In the genomic region with DNA sequence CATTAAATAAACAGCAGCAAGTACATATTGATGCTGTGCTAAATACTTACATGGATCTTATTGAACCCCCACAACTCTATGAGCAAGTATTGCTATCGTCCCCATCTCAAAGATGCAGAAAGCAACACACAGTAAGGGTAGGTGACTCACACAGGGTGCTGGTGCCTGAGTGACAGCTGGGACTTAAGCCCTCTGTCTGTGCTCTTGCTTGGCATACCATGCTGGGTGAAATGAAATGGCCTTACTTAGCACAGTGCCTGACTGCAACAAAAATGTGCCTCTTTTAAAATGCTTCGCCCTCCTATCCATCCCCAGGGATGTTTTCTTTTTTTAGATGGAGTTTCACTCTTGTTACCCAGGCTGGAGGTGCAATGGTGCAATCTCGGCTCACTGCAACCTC, we compare ENCODE assay signal across 2 cellular contexts.
TF ChIP-seq lines count a peak whose summit lies in the region.

No MANE protein-coding gene starts in this region.

TF ChIP-seq in A549, 52 proteins besides CTCF, POLR2A, EP300 and RAD21:
- TF ChIP-seq TP53 (CRISPR knock-in tag; IDR thresholded peaks at IDR 0.05): no peak
- TF ChIP-seq HDAC2 (IDR thresholded peaks at IDR 0.05): no peak
- no peak for TF ChIP-seq PHF8 (IDR thresholded peaks at IDR 0.05; ENCODE audit: borderline replicate concordance, low read depth)
- TF ChIP-seq GATA3 (IDR thresholded peaks at IDR 0.05; ENCODE audit: borderline replicate concordance): no peak
- TF ChIP-seq FOSL2 (IDR thresholded peaks at IDR 0.05): no peak
- TF ChIP-seq FOSL2 (CRISPR knock-in tag; IDR thresholded peaks at IDR 0.05): no peak
- no peak for TF ChIP-seq KDM5A (IDR thresholded peaks at IDR 0.05)
- no peak for TF ChIP-seq ZFP36 (IDR thresholded peaks at IDR 0.05; ENCODE audit: borderline replicate concordance, partially characterized antibody)
- no peak for TF ChIP-seq HOXB5 (CRISPR knock-in tag; IDR thresholded peaks at IDR 0.05)
- TF ChIP-seq, protein P1, sequence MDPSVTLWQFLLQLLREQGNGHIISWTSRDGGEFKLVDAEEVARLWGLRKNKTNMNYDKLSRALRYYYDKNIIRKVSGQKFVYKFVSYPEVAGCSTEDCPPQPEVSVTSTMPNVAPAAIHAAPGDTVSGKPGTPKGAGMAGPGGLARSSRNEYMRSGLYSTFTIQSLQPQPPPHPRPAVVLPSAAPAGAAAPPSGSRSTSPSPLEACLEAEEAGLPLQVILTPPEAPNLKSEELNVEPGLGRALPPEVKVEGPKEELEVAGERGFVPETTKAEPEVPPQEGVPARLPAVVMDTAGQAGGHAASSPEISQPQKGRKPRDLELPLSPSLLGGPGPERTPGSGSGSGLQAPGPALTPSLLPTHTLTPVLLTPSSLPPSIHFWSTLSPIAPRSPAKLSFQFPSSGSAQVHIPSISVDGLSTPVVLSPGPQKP (IDR thresholded peaks at IDR 0.05; ENCODE audit: low read depth, low read length): no peak
- TF ChIP-seq CBX8 (IDR thresholded peaks at IDR 0.05): no peak
- no peak for TF ChIP-seq NR3C1 (IDR thresholded peaks at IDR 0.05)
- TF ChIP-seq, protein P2, sequence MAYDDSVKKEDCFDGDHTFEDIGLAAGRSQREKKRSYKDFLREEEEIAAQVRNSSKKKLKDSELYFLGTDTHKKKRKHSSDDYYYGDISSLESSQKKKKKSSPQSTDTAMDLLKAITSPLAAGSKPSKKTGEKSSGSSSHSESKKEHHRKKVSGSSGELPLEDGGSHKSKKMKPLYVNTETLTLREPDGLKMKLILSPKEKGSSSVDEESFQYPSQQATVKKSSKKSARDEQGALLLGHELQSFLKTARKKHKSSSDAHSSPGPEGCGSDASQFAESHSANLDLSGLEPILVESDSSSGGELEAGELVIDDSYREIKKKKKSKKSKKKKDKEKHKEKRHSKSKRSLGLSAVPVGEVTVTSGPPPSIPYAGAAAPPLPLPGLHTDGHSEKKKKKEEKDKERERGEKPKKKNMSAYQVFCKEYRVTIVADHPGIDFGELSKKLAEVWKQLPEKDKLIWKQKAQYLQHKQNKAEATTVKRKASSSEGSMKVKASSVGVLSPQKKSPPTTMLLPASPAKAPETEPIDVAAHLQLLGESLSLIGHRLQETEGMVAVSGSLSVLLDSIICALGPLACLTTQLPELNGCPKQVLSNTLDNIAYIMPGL (CRISPR knock-in tag; IDR thresholded peaks at IDR 0.05; ENCODE audit: borderline replicate concordance): no peak
- TF ChIP-seq SREBF2 (IDR thresholded peaks at IDR 0.05): no peak
- TF ChIP-seq RCOR1 (IDR thresholded peaks at IDR 0.05; ENCODE audit: low read depth, low read length): no peak

TF ChIP-seq in H1, 55 proteins besides CTCF, POLR2A, EP300 and RAD21:
- TF ChIP-seq TBP (IDR thresholded peaks at IDR 0.05; ENCODE audit: low read depth, low read length): no peak
- 0 out of 2 replicates have a peak, but pooled peaks have one; percentile 27 for TF ChIP-seq POLR2AphosphoS5 (IDR thresholded peaks at IDR 0.05; ENCODE audit: low read depth, low read length)
- TF ChIP-seq CEBPB (IDR thresholded peaks at IDR 0.05; ENCODE audit: low read depth, low read length): no peak
- TF ChIP-seq, protein P3, sequence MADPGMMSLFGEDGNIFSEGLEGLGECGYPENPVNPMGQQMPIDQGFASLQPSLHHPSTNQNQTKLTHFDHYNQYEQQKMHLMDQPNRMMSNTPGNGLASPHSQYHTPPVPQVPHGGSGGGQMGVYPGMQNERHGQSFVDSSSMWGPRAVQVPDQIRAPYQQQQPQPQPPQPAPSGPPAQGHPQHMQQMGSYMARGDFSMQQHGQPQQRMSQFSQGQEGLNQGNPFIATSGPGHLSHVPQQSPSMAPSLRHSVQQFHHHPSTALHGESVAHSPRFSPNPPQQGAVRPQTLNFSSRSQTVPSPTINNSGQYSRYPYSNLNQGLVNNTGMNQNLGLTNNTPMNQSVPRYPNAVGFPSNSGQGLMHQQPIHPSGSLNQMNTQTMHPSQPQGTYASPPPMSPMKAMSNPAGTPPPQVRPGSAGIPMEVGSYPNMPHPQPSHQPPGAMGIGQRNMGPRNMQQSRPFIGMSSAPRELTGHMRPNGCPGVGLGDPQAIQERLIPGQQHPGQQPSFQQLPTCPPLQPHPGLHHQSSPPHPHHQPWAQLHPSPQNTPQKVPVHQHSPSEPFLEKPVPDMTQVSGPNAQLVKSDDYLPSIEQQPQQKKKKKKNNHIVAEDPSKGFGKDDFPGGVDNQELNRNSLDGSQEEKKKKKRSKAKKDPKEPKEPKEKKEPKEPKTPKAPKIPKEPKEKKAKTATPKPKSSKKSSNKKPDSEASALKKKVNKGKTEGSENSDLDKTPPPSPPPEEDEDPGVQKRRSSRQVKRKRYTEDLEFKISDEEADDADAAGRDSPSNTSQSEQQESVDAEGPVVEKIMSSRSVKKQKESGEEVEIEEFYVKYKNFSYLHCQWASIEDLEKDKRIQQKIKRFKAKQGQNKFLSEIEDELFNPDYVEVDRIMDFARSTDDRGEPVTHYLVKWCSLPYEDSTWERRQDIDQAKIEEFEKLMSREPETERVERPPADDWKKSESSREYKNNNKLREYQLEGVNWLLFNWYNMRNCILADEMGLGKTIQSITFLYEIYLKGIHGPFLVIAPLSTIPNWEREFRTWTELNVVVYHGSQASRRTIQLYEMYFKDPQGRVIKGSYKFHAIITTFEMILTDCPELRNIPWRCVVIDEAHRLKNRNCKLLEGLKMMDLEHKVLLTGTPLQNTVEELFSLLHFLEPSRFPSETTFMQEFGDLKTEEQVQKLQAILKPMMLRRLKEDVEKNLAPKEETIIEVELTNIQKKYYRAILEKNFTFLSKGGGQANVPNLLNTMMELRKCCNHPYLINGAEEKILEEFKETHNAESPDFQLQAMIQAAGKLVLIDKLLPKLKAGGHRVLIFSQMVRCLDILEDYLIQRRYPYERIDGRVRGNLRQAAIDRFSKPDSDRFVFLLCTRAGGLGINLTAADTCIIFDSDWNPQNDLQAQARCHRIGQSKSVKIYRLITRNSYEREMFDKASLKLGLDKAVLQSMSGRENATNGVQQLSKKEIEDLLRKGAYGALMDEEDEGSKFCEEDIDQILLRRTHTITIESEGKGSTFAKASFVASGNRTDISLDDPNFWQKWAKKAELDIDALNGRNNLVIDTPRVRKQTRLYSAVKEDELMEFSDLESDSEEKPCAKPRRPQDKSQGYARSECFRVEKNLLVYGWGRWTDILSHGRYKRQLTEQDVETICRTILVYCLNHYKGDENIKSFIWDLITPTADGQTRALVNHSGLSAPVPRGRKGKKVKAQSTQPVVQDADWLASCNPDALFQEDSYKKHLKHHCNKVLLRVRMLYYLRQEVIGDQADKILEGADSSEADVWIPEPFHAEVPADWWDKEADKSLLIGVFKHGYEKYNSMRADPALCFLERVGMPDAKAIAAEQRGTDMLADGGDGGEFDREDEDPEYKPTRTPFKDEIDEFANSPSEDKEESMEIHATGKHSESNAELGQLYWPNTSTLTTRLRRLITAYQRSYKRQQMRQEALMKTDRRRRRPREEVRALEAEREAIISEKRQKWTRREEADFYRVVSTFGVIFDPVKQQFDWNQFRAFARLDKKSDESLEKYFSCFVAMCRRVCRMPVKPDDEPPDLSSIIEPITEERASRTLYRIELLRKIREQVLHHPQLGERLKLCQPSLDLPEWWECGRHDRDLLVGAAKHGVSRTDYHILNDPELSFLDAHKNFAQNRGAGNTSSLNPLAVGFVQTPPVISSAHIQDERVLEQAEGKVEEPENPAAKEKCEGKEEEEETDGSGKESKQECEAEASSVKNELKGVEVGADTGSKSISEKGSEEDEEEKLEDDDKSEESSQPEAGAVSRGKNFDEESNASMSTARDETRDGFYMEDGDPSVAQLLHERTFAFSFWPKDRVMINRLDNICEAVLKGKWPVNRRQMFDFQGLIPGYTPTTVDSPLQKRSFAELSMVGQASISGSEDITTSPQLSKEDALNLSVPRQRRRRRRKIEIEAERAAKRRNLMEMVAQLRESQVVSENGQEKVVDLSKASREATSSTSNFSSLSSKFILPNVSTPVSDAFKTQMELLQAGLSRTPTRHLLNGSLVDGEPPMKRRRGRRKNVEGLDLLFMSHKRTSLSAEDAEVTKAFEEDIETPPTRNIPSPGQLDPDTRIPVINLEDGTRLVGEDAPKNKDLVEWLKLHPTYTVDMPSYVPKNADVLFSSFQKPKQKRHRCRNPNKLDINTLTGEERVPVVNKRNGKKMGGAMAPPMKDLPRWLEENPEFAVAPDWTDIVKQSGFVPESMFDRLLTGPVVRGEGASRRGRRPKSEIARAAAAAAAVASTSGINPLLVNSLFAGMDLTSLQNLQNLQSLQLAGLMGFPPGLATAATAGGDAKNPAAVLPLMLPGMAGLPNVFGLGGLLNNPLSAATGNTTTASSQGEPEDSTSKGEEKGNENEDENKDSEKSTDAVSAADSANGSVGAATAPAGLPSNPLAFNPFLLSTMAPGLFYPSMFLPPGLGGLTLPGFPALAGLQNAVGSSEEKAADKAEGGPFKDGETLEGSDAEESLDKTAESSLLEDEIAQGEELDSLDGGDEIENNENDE (IDR thresholded peaks at IDR 0.05; ENCODE audit: insufficient replicate concordance, low read length): no peak
- TF ChIP-seq TCF12 (IDR thresholded peaks at IDR 0.05; ENCODE audit: low read depth, low read length): no peak
- TF ChIP-seq CHD2 (IDR thresholded peaks at IDR 0.05; ENCODE audit: low read length): no peak
- no peak for TF ChIP-seq KDM5A (IDR thresholded peaks at IDR 0.05; ENCODE audit: low read length)
TF ChIP-seq in H1: peak in this region for 1.
